In genomic region chr19:30014770-30015169, GRCh38 we compare ENCODE assay signal across 28 cellular contexts.
"Had no signal": no experiment of that assay in that cellular context is flagged by ENCODE, and none has a peak within 500 bp of the region (broad histone marks: within the 10 kb centered on the region; RNA-seq: fewer than 3 reads in every experiment).

No MANE protein-coding gene starts in this region.

- H3K4me2 ChIP-seq: neural progenitor cell, smooth muscle cell had no signal

- H3K27me3 ChIP-seq: left lung, neural progenitor cell, neutrophil, right atrium auricular region, right lobe of liver, tibial nerve, uterus had no signal

- H3K27ac Mint-ChIP-seq: immature natural killer cell; nephron; neural progenitor cell; stimulated activated memory B cell treated with anti-CD40 and anti-IgM and Interleukin-4, amounts not matched to agents 10 μg/mL and 1 μg/mL and 100 μg/mL, for 72 hours; stimulated activated naive CD8-positive, alpha-beta T cell treated with anti-CD3 and anti-CD28 coated beads, Interleukin-15, amount 100 ng/mL, for 72 hours; type B pancreatic cell had no signal

- ATAC-seq: left colon; left lung; lower lobe of right lung; naive thymus-derived CD8-positive, alpha-beta T cell; psoas muscle; right lobe of liver; stimulated activated memory B cell treated with anti-CD40 and anti-IgM and Interleukin-4, amounts not matched to agents 10 μg/mL and 1 μg/mL and 100 μg/mL, for 72 hours; stimulated activated naive CD8-positive, alpha-beta T cell treated with anti-CD3 and anti-CD28 coated beads, Interleukin-15, amount 100 ng/mL, for 72 hours had no signal

- H3K79me2 ChIP-seq: parathyroid adenoma had no signal

- H3K27me3 Mint-ChIP-seq: naive thymus-derived CD8-positive, alpha-beta T cell; stimulated activated memory B cell treated with anti-CD40 and anti-IgM and Interleukin-4, amounts not matched to agents 10 μg/mL and 1 μg/mL and 100 μg/mL, for 72 hours; stimulated activated naive CD8-positive, alpha-beta T cell treated with anti-CD3 and anti-CD28 coated beads, Interleukin-15, amount 100 ng/mL, for 72 hours; type B pancreatic cell had no signal

- H2AFZ ChIP-seq: neural progenitor cell, parathyroid adenoma had no signal

- H3K4me1 Mint-ChIP-seq: nephron, neural progenitor cell had no signal

- H3K9me3 Mint-ChIP-seq: immature natural killer cell; naive thymus-derived CD8-positive, alpha-beta T cell; nephron; neural progenitor cell; stimulated activated memory B cell treated with anti-CD40 and anti-IgM and Interleukin-4, amounts not matched to agents 10 μg/mL and 1 μg/mL and 100 μg/mL, for 72 hours; stimulated activated naive CD8-positive, alpha-beta T cell treated with anti-CD3 and anti-CD28 coated beads, Interleukin-15, amount 100 ng/mL, for 72 hours; type B pancreatic cell had no signal

- H3K4me1 ChIP-seq: left lung, lower lobe of right lung, parathyroid adenoma, psoas muscle, right atrium auricular region, right lobe of liver, uterus had no signal

- H3K27ac ChIP-seq: left lung, lower lobe of right lung, neural progenitor cell, neutrophil, parathyroid adenoma, psoas muscle, right atrium auricular region, right lobe of liver, tibial nerve, uterus had no signal

- H3K4me3 Mint-ChIP-seq: immature natural killer cell; naive thymus-derived CD8-positive, alpha-beta T cell; nephron; neural progenitor cell; stimulated activated memory B cell treated with anti-CD40 and anti-IgM and Interleukin-4, amounts not matched to agents 10 μg/mL and 1 μg/mL and 100 μg/mL, for 72 hours; stimulated activated naive CD8-positive, alpha-beta T cell treated with anti-CD3 and anti-CD28 coated beads, Interleukin-15, amount 100 ng/mL, for 72 hours; type B pancreatic cell had no signal

- H3K4me3 ChIP-seq: left lung, lower lobe of right lung, neural progenitor cell, psoas muscle, right atrium auricular region, right lobe of liver, smooth muscle cell, tibial nerve, uterus had no signal

- H3K36me3 ChIP-seq: uterus had no signal

- DNase-seq: immature natural killer cell; kidney; left colon; left lung; lower lobe of right lung; mammary epithelial cell; mesenchymal stem cell; naive thymus-derived CD8-positive, alpha-beta T cell; occipital lobe; psoas muscle; right lobe of liver; stimulated activated CD4-positive, alpha-beta T cell treated with anti-CD3 and anti-CD28 coated beads, Interleukin-1b, Interleukin-23, amount 100 ng/mL, for 48 hours; stimulated activated CD4-positive, alpha-beta T cell treated with anti-CD3 and anti-CD28 coated beads, Interleukin-2, amount 100 ng/mL, for 48 hours; stimulated activated CD4-positive, alpha-beta T cell treated with anti-CD3 and anti-CD28 coated beads, Interleukin-4, amount 100 ng/mL, for 4 hours; stimulated activated CD8-positive, alpha-beta memory T cell treated with anti-CD3 and anti-CD28 coated beads, Interleukin-4, amount 100 ng/mL, for 48 hours; stimulated activated naive CD4-positive, alpha-beta T cell treated with Interleukin-2 at 50 U/mL for 16 hours; stimulated activated naive CD8-positive, alpha-beta T cell treated with anti-CD3 and anti-CD28 coated beads, Interleukin-15, amount 100 ng/mL, for 72 hours; substantia nigra; uterus had no signal
